In genomic region chr20:35791823-35792222, GRCh38 we compare ENCODE assay signal across 10 cellular contexts. TPM values are rescaled to one million over a fixed set of nuclear protein-coding genes. Genes with fewer than 3 reads are reported as not detected.
DNase-seq lines count a peak whose midpoint lies in the region; ATAC-seq and TF ChIP-seq lines count a peak whose summit lies in the region.
"Had no signal": no experiment of that assay in that cellular context is flagged by ENCODE, and none has a peak within 500 bp of the region (broad histone marks: within the 10 kb centered on the region; RNA-seq: fewer than 3 reads in every experiment).

No MANE protein-coding gene starts in this region.

- H3K4me3 ChIP-seq in vagina: no peak overlapping the region

- H3K36me3 Mint-ChIP-seq in activated naive CD8-positive, alpha-beta T cell treated with anti-CD3 and anti-CD28 coated beads, Interleukin-2, amount 50 U/mL, for 24 hours (ENCODE audit: low read depth): peaks cover 6% of the 10 kb centered on the region

- H3K27ac ChIP-seq in vagina: peak overlapping the region; percentile 2

- peaks cover 23% of the 10 kb centered on the region for H3K4me1 Mint-ChIP-seq in activated naive CD8-positive, alpha-beta T cell treated with anti-CD3 and anti-CD28 coated beads, Interleukin-2, amount 50 U/mL, for 24 hours

- no peaks in the 10 kb centered on the region for H3K27me3 ChIP-seq in vagina

- no peak for TF ChIP-seq CTCF in vagina (IDR thresholded peaks at IDR 0.05)

- peak overlapping the region; percentile 33 for H3K27ac Mint-ChIP-seq in activated naive CD8-positive, alpha-beta T cell treated with anti-CD3 and anti-CD28 coated beads, Interleukin-2, amount 50 U/mL, for 24 hours

- no peaks in the 10 kb centered on the region for H3K27me3 Mint-ChIP-seq in activated naive CD8-positive, alpha-beta T cell treated with anti-CD3 and anti-CD28 coated beads, Interleukin-2, amount 50 U/mL, for 24 hours

- H3K4me3 Mint-ChIP-seq in activated naive CD8-positive, alpha-beta T cell treated with anti-CD3 and anti-CD28 coated beads, Interleukin-2, amount 50 U/mL, for 24 hours: peak overlapping the region; percentile 2

- intact Hi-C loops in vagina (cut with DNase I): no loop called here

- no peaks in the 10 kb centered on the region for H3K9me3 ChIP-seq in vagina

- peaks cover 20% of the 10 kb centered on the region for H3K4me1 ChIP-seq in vagina

- H3K36me3 ChIP-seq in vagina: no peaks in the 10 kb centered on the region

- ATAC-seq in activated naive CD8-positive, alpha-beta T cell treated with anti-CD3 and anti-CD28 coated beads, Interleukin-2, amount 50 U/mL, for 24 hours: peak; percentile 68
- ATAC-seq in HG02610 (IDR thresholded peaks at IDR 0.05; ENCODE audit: unreplicated experiment) (no peak), GM18909 (IDR thresholded peaks at IDR 0.05; ENCODE audit: poor library complexity, unreplicated experiment) (no peak)

- peak; percentile 25 for DNase-seq in stimulated activated CD4-positive, alpha-beta T cell treated with anti-CD3 and anti-CD28 coated beads, Interleukin-1b, Interleukin-23, amount 100 ng/mL, for 48 hours
- DNase-seq in stimulated activated CD4-positive, alpha-beta T cell treated with anti-CD3 and anti-CD28 coated beads, Interleukin-4, amount 100 ng/mL, for 24 hours: no peak
- no peak for DNase-seq in activated naive CD8-positive, alpha-beta T cell treated with anti-CD3 and anti-CD28 coated beads, Interleukin-2, amount 50 U/mL, for 24 hours
- DNase-seq in kidney tubule cell (ENCODE audit: low spot score): peak; percentile 79
- DNase-seq in vagina (ENCODE audit: extremely low spot score in 2 of 2): no peak
- no peak for DNase-seq in DMS53 treated with DMSO at 0.1 percent for 48 hours (lab: John Stamatoyannopoulos, UW; ENCODE audit: unreplicated experiment)
- DNase-seq: DMS 273 treated with DMSO at 0.1 percent for 48 hours; stimulated activated CD4-positive, alpha-beta T cell treated with anti-CD3 and anti-CD28 coated beads, Interleukin-4, amount 100 ng/mL, for 4 hours had no signal

- no peak for TF ChIP-seq POLR2A in vagina (IDR thresholded peaks at IDR 0.05)

- no peaks in the 10 kb centered on the region for H3K9me3 Mint-ChIP-seq in activated naive CD8-positive, alpha-beta T cell treated with anti-CD3 and anti-CD28 coated beads, Interleukin-2, amount 50 U/mL, for 24 hours

RNA-seq across cellular contexts. Expression of gene PHF20, which starts 20.0 kb away (rescaled TPM):
- 37.3 TPM for total RNA-seq in vagina

RNA-seq across cellular contexts. Expression of gene RBM39, which starts 49.8 kb away (rescaled TPM):
- 370 TPM for total RNA-seq in vagina

Comparison
In these comparisons a context has a peak if more than half of its experiments do, and no peak if none do; other contexts are left out.
1. DNase-seq: peak in stimulated activated CD4-positive, alpha-beta T cell treated with anti-CD3 and anti-CD28 coated beads, Interleukin-1b, Interleukin-23, amount 100 ng/mL, for 48 hours (single experiment) and kidney tubule cell (single experiment); none in stimulated activated CD4-positive, alpha-beta T cell treated with anti-CD3 and anti-CD28 coated beads, Interleukin-4, amount 100 ng/mL, for 24 hours (single experiment), activated naive CD8-positive, alpha-beta T cell treated with anti-CD3 and anti-CD28 coated beads, Interleukin-2, amount 50 U/mL, for 24 hours (single experiment), vagina (0 of 2) and DMS53 treated with DMSO at 0.1 percent for 48 hours (single experiment).